9 cellular contexts compared by ENCODE assay signal in the genomic region with DNA sequence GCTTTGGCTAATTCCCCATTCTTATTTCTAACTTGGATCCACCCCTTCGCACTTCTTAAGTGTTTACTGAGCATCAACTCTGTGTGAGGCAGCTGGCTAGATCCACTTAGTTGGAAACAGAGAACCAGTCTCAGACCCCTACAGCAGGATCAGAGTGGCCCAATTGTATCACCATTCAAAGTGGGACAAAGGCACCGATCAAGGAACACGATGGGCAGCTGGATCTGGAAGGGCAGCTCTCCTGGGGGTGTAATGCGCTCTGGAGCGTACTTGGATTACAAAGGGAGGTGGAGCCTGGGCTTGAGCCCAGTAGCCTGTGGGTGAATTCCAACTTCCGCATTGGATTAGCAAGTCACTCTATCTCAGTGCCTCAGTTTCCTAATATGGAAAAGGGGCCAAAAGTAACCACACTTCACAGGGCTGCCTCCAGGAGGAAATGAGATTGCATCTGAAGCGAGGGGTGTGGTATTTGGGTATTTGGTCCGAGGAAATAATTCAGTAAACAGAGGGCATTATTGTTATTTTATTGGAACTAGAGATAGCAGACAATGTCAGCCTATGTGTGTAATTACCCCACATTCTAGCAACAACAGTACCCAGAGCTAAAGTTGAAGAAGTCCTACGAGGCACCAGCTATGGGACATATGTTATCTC. TPM values are rescaled to one million over a fixed set of nuclear protein-coding genes. Genes with fewer than 3 reads are reported as not detected.
DNase-seq lines count a peak whose midpoint lies in the region; ATAC-seq and TF ChIP-seq lines count a peak whose summit lies in the region.
"Had no signal": no experiment of that assay in that cellular context is flagged by ENCODE, and none has a peak within 500 bp of the region (broad histone marks: within the 10 kb centered on the region; RNA-seq: fewer than 3 reads in every experiment).

No MANE protein-coding gene starts in this region.

- H3K9ac ChIP-seq in GM23248, result no peak overlapping the region
- H3K9ac ChIP-seq in MM.1S (ENCODE audit: low read length), result no peak overlapping the region

- H3K27me3 ChIP-seq in CD8-positive, alpha-beta memory T cell (ENCODE audit: insufficient read depth, low read length, poor library complexity, severe bottlenecking), result no peaks in the 10 kb centered on the region
- H3K27me3 ChIP-seq in WERI-Rb-1 (ENCODE audit: insufficient read depth, low read depth, severe bottlenecking), result no peaks in the 10 kb centered on the region
- no peaks in the 10 kb centered on the region for H3K27me3 ChIP-seq in gastroesophageal sphincter
- no peaks in the 10 kb centered on the region for H3K27me3 ChIP-seq in GM23248 (replicated peaks; ENCODE audit: insufficient read depth)
- H3K27me3 ChIP-seq in MM.1S (replicated peaks; ENCODE audit: insufficient read depth, low read length), result no peaks in the 10 kb centered on the region

- H3K4me2 ChIP-seq in GM23248 (ENCODE audit: unreplicated experiment), result no peak overlapping the region
- no peak overlapping the region for H3K4me2 ChIP-seq in MM.1S (ENCODE audit: low read depth, low read length)

- peaks cover 6 to 44% (median 9%) of the 10 kb centered on the region in 3 donors for H3K36me3 Mint-ChIP-seq in CD8-positive, alpha-beta memory T cell
- H3K36me3 Mint-ChIP-seq in osteocyte (ENCODE audit: unreplicated experiment), result peaks cover 12% of the 10 kb centered on the region

- H3K9me2 ChIP-seq in GM23248 (ENCODE audit: insufficient read depth) (no peaks in the 10 kb centered on the region), MM.1S (replicated peaks; ENCODE audit: insufficient read depth, low read length) (no peaks in the 10 kb centered on the region)

- no peaks in the 10 kb centered on the region for H3K9me3 ChIP-seq in CD8-positive, alpha-beta memory T cell (ENCODE audit: low read length)
- H3K9me3 ChIP-seq in WERI-Rb-1 (ENCODE audit: severe bottlenecking) (no peaks in the 10 kb centered on the region), gastroesophageal sphincter (no peaks in the 10 kb centered on the region), GM23248 (ENCODE audit: low read depth) (no peaks in the 10 kb centered on the region), MM.1S (replicated peaks; ENCODE audit: insufficient read depth, low read length) (no peaks in the 10 kb centered on the region)

- H3K79me2 ChIP-seq in GM23248 (ENCODE audit: insufficient read depth) (peaks cover 35% of the 10 kb centered on the region), MM.1S (ENCODE audit: low read length) (no peaks in the 10 kb centered on the region)

- peak overlapping the region in 7 of 8 donors; percentile 30 to 93 (median 80) for H3K27ac Mint-ChIP-seq in CD8-positive, alpha-beta memory T cell
- peak overlapping the region; percentile 96 for H3K27ac Mint-ChIP-seq in osteocyte (ENCODE audit: unreplicated experiment)

- peaks cover 28% of the 10 kb centered on the region for H3K4me1 ChIP-seq in CD8-positive, alpha-beta memory T cell (ENCODE audit: insufficient read depth, low read length)
- peaks cover 0 to 72% (median 21%) of the 10 kb centered on the region in 3 donors for H3K4me1 ChIP-seq in gastroesophageal sphincter
- peaks cover 20% of the 10 kb centered on the region for H3K4me1 ChIP-seq in GM23248 (ENCODE audit: insufficient read depth)
- no peaks in the 10 kb centered on the region for H3K4me1 ChIP-seq in MM.1S (ENCODE audit: low read length)

- TF ChIP-seq POLR2A in gastroesophageal sphincter (IDR thresholded peaks at IDR 0.05), result no peak

- ATAC-seq in gastroesophageal sphincter, result no peak
- no peak for ATAC-seq in GM19463 (IDR thresholded peaks at IDR 0.05; ENCODE audit: unreplicated experiment)

- H3K36me3 ChIP-seq in CD8-positive, alpha-beta memory T cell (ENCODE audit: insufficient read depth, low read length), result no peaks in the 10 kb centered on the region
- no peaks in the 10 kb centered on the region for H3K36me3 ChIP-seq in WERI-Rb-1
- peaks cover 0 to 45% of the 10 kb centered on the region in 2 donors for H3K36me3 ChIP-seq in gastroesophageal sphincter
- H3K36me3 ChIP-seq in GM23248 (ENCODE audit: low read depth), result peaks cover 8% of the 10 kb centered on the region
- H3K36me3 ChIP-seq in MM.1S (replicated peaks; ENCODE audit: insufficient read depth, low read length), result no peaks in the 10 kb centered on the region

- peaks cover 41 to 56% (median 52%) of the 10 kb centered on the region in 3 donors for H3K4me1 Mint-ChIP-seq in CD8-positive, alpha-beta memory T cell
- H3K4me1 Mint-ChIP-seq in osteocyte (ENCODE audit: unreplicated experiment), result peaks cover 59% of the 10 kb centered on the region

- H3K27ac ChIP-seq in CD8-positive, alpha-beta memory T cell (ENCODE audit: low read depth, low read length), result no peak overlapping the region
- H3K27ac ChIP-seq in WERI-Rb-1 (peak overlapping the region; percentile 44), gastroesophageal sphincter (peak overlapping the region in 3 of 4 donors; percentile 69 to 79 (median 70)), GM23248 (no peak overlapping the region), MM.1S (ENCODE audit: low read length) (no peak overlapping the region)

- in situ Hi-C loops in GM23248 (cut with MboI), result no loop called here

- no peaks in the 10 kb centered on the region for H3K9me3 Mint-ChIP-seq in CD8-positive, alpha-beta memory T cell
- H3K9me3 Mint-ChIP-seq in osteocyte (ENCODE audit: unreplicated experiment), result no peaks in the 10 kb centered on the region

- POLR2A ChIA-PET in CD8-positive, alpha-beta memory T cell (lab: Charles Lee), result interaction anchor here (3.0 kb wide), 1 partner anchor 16 kb away, joined by 22 read pairs; no protein-coding TSS in a partner anchor

- CTCF ChIA-PET in CD8-positive, alpha-beta memory T cell (lab: Charles Lee), result interaction anchor here (2.1 to 3.0 kb wide), 3 partner anchors 8 to 90 kb away, joined by 7 to 41 read pairs (median 11); no protein-coding TSS in a partner anchor

- H3K4me3 Mint-ChIP-seq in CD8-positive, alpha-beta memory T cell, result peak overlapping the region in 2 of 7 donors; percentile 50 to 53
- peak overlapping the region; percentile 14 for H3K4me3 Mint-ChIP-seq in osteocyte (ENCODE audit: unreplicated experiment)

- no peak overlapping the region for H2AFZ ChIP-seq in GM23248
- no peak overlapping the region for H2AFZ ChIP-seq in MM.1S (ENCODE audit: low read length)

- H4K20me1 ChIP-seq in GM23248 (ENCODE audit: insufficient read depth), result no peaks in the 10 kb centered on the region
- H4K20me1 ChIP-seq in MM.1S (ENCODE audit: insufficient read depth, low read length), result no peaks in the 10 kb centered on the region

- H3K4me3 ChIP-seq in CD8-positive, alpha-beta memory T cell (ENCODE audit: low read length), result no peak overlapping the region
- no peak overlapping the region for H3K4me3 ChIP-seq in WERI-Rb-1 (ENCODE audit: low read depth, low read length)
- H3K4me3 ChIP-seq in gastroesophageal sphincter, result peak overlapping the region in 1 of 2 donors; percentile 38
- H3K4me3 ChIP-seq in GM23248, result no peak overlapping the region
- H3K4me3 ChIP-seq in MM.1S (ENCODE audit: low read length), result no peak overlapping the region

- no peak for DNase-seq in CD8-positive, alpha-beta memory T cell
- DNase-seq in WERI-Rb-1, result peak; percentile 50
- DNase-seq in osteocyte (ENCODE audit: extremely low spot score, unreplicated experiment), result no peak
- no peak for DNase-seq in GM23248
- DNase-seq in MM.1S, result no peak
- DNase-seq in NCI-H1092 (lab: John Stamatoyannopoulos, UW), result no peak
- DNase-seq: kidney glomerular epithelial cell had no signal

- no peak for TF ChIP-seq EP300 in gastroesophageal sphincter (IDR thresholded peaks at IDR 0.05)

- no peaks in the 10 kb centered on the region for H3K27me3 Mint-ChIP-seq in CD8-positive, alpha-beta memory T cell
- no peaks in the 10 kb centered on the region for H3K27me3 Mint-ChIP-seq in osteocyte (ENCODE audit: unreplicated experiment)

- peaks cover 22% of the 10 kb centered on the region for H3F3A ChIP-seq in GM23248 (ENCODE audit: insufficient read depth)
- H3F3A ChIP-seq in MM.1S (ENCODE audit: insufficient read depth, low read length), result no peaks in the 10 kb centered on the region

- WGBS in gastroesophageal sphincter (ENCODE audit: low coverage in 1 of 2), 2 donors, result 43 to 69% methylated on average over 6 to 7 of the region's 9 CpGs
- 72 to 74% methylated on average over 9 of the region's 9 CpGs for WGBS in GM23248 (ENCODE audit: low coverage in 1 of 2, low lambda C conversion rate in 2 of 2, missing lambda C conversion rate in 2 of 2), 2 experiments

- no peak for TF ChIP-seq CTCF in WERI-Rb-1 (IDR thresholded peaks at IDR 0.05; ENCODE audit: low read depth, low read length)
- TF ChIP-seq CTCF in gastroesophageal sphincter (IDR thresholded peaks at IDR 0.05), result no peak
- TF ChIP-seq CTCF in osteocyte (IDR thresholded peaks at IDR 0.05), result no peak
- TF ChIP-seq CTCF in MM.1S (IDR thresholded peaks at IDR 0.05; ENCODE audit: low read length), result no peak

RNA-seq across cellular contexts. Expression of a gene that starts 11.9 kb away (rescaled TPM):
- 10 to 100 TPM; 78.2 to 88.4 TPM for total RNA-seq in CD8-positive, alpha-beta memory T cell
- polyA plus RNA-seq in CD8-positive, alpha-beta memory T cell, result 41.5 TPM
- 10 to 100 TPM; 68.3 to 94.7 (median 69.9) TPM for total RNA-seq in gastroesophageal sphincter
- 217 and 236 TPM in 2 replicates for total RNA-seq in osteocyte
- total RNA-seq in GM23248 (2014; rRNA removed; shearing (Covaris generic)), result 100 and 124 TPM in 2 replicates
- polyA plus RNA-seq in GM23248 (2016; fragmentation: Nextera tagmentation; extraction: Ambion mirVana), result 82.3 and 84.2 TPM in 2 replicates

Comparison
In these comparisons a context has a peak if more than half of its experiments do, and no peak if none do; other contexts are left out.
1. H3K27ac ChIP-seq: peak in WERI-Rb-1 (single experiment) and gastroesophageal sphincter (3 of 4); none in CD8-positive, alpha-beta memory T cell (single experiment), GM23248 (single experiment) and MM.1S (single experiment).